9 cellular contexts compared by ENCODE assay signal in genomic region chr16:69073181-69073669, GRCh38. TPM values are rescaled to one million over a fixed set of nuclear protein-coding genes. Genes with fewer than 3 reads are reported as not detected.
DNase-seq lines count a peak whose midpoint lies in the region; ATAC-seq and TF ChIP-seq lines count a peak whose summit lies in the region.
"Had no signal": no experiment of that assay in that cellular context is flagged by ENCODE, and none has a peak within 500 bp of the region (broad histone marks: within the 10 kb centered on the region; RNA-seq: fewer than 3 reads in every experiment).

No MANE protein-coding gene starts in this region.

- H3K27me3 ChIP-seq in NT2/D1 (ENCODE audit: insufficient read depth, insufficient read length), result no peaks in the 10 kb centered on the region
- no peaks in the 10 kb centered on the region for H3K27me3 ChIP-seq in esophagus (ENCODE audit: control insufficient read depth in 1 of 2, insufficient read depth in 2 of 2, low read length in 2 of 2)
- no peaks in the 10 kb centered on the region for H3K27me3 ChIP-seq in effector memory CD4-positive, alpha-beta T cell (replicated peaks; ENCODE audit: control insufficient read depth, insufficient read depth, low read length, poor library complexity, severe bottlenecking)
- H3K27me3 ChIP-seq in body of pancreas, result no peaks in the 10 kb centered on the region

- peaks cover 11% of the 10 kb centered on the region for H3K4me1 ChIP-seq in NT2/D1 (ENCODE audit: insufficient read depth, insufficient read length)
- H3K4me1 ChIP-seq in esophagus (ENCODE audit: control insufficient read depth in 2 of 2, insufficient read depth in 2 of 2, low read length in 1 of 2), result peaks cover 0 to 2% of the 10 kb centered on the region in 2 donors
- H3K4me1 ChIP-seq in effector memory CD4-positive, alpha-beta T cell (ENCODE audit: control insufficient read depth, insufficient read depth, low read length, poor library complexity, severe bottlenecking), result no peaks in the 10 kb centered on the region
- no peaks in the 10 kb centered on the region for H3K4me1 ChIP-seq in body of pancreas

- TF ChIP-seq CTCF in omental fat pad (IDR thresholded peaks at IDR 0.05) (no peak), body of pancreas (IDR thresholded peaks at IDR 0.05) (no peak)

- DNase-seq in EL (peak; percentile 94), NT2/D1 (ENCODE audit: low read depth, low spot score) (no peak), omental fat pad (ENCODE audit: low spot score) (no peak), hippocampal formation (lab: John Stamatoyannopoulos, UW) (no peak), body of pancreas (no peak)
- no peak for DNase-seq in effector memory CD4-positive, alpha-beta T cell
- DNase-seq: activated CD4-positive, alpha-beta T cell treated with anti-CD3 and anti-CD28 coated beads, Interleukin-2, amount 50 U/mL, for 4 hours had no signal

- WGBS in esophagus, 2 donors, result 46 to 60% methylated on average over 8 of the region's 8 CpGs
- 92 to 100% methylated on average over 3 to 8 of the region's 8 CpGs for WGBS in body of pancreas, 2 donors

- H3K36me3 ChIP-seq in NT2/D1 (ENCODE audit: insufficient read depth, insufficient read length, low read length) (no peaks in the 10 kb centered on the region), esophagus (ENCODE audit: control insufficient read depth in 2 of 2, insufficient read depth in 2 of 2, low read length in 1 of 2) (no peaks in the 10 kb centered on the region), body of pancreas (replicated peaks in 1 of 2; ENCODE audit: insufficient read depth in 1 of 2, low read depth in 2 of 2) (no peaks in the 10 kb centered on the region)
- H3K36me3 ChIP-seq in effector memory CD4-positive, alpha-beta T cell (ENCODE audit: control insufficient read depth, insufficient read depth, low read length), result no peaks in the 10 kb centered on the region

- H3K27ac ChIP-seq in esophagus (ENCODE audit: low read depth in 2 of 2, low read length in 1 of 2) (peak overlapping the region; percentile 77 to 84), body of pancreas (no peak overlapping the region)
- H3K27ac ChIP-seq in effector memory CD4-positive, alpha-beta T cell (ENCODE audit: insufficient read depth, low read length, poor library complexity, severe bottlenecking), result no peak overlapping the region

- TF ChIP-seq POLR2A in body of pancreas (IDR thresholded peaks at IDR 0.05), result no peak

- H3K4me3 ChIP-seq in NT2/D1 (ENCODE audit: insufficient read length, low read depth) (no peak overlapping the region), esophagus (ENCODE audit: low read depth in 1 of 2, low read length in 2 of 2) (no peak overlapping the region), body of pancreas (no peak overlapping the region)
- H3K4me3 ChIP-seq in effector memory CD4-positive, alpha-beta T cell (ENCODE audit: insufficient read depth, low read depth, low read length, poor library complexity, severe bottlenecking), result no peak overlapping the region

- intact Hi-C loops in body of pancreas (cut with DNase I), result no loop called here

- H3K9ac ChIP-seq in NT2/D1 (ENCODE audit: insufficient read length, low read depth), result peak overlapping the region; percentile 69

- H3K9me3 ChIP-seq in NT2/D1 (ENCODE audit: insufficient read depth, low read length), result no peaks in the 10 kb centered on the region
- H3K9me3 ChIP-seq in esophagus (ENCODE audit: control insufficient read depth in 2 of 2, insufficient read depth in 1 of 2, low read depth in 1 of 2, low read length in 1 of 2), result no peaks in the 10 kb centered on the region
- H3K9me3 ChIP-seq in effector memory CD4-positive, alpha-beta T cell (ENCODE audit: control insufficient read depth, low read length), result no peaks in the 10 kb centered on the region
- H3K9me3 ChIP-seq in body of pancreas, result no peaks in the 10 kb centered on the region

- ATAC-seq in omental fat pad (ENCODE audit: low FRiP score), result peak; percentile 80
- ATAC-seq in GM21390 (IDR thresholded peaks at IDR 0.05; ENCODE audit: unreplicated experiment), result no peak
- no peak for ATAC-seq in body of pancreas

RNA-seq across cellular contexts. Expression of gene HAS3, which starts 32.2 kb away (rescaled TPM):
- 10 to 100 TPM in 1 of 2 donors, 1 to 10 TPM in 1; 9.3 to 12.0 TPM for polyA plus RNA-seq in esophagus
- total RNA-seq in omental fat pad (1 to 10 TPM in 2 of 4 donors, under 1 TPM in 2; 0.36 to 2.2 (median 1.2) TPM), body of pancreas (under 1 TPM; 0.26 to 0.99 TPM)

RNA-seq across cellular contexts. Expression of gene CHTF8, which starts 59.2 kb away (rescaled TPM):
- 10 to 100 TPM; 18.8 to 43.5 TPM for polyA plus RNA-seq in esophagus
- total RNA-seq in omental fat pad (10 to 100 TPM; 53.7 to 61.3 (median 57.4) TPM), body of pancreas (10 to 100 TPM; 35.3 to 39.4 TPM)

RNA-seq across cellular contexts. Expression of gene UTP4, which starts 59.2 kb away (rescaled TPM):
- 10 to 100 TPM; 15.5 to 29.8 TPM for polyA plus RNA-seq in esophagus
- total RNA-seq in omental fat pad (10 to 100 TPM; 32.9 to 85.7 (median 35.9) TPM), body of pancreas (10 to 100 TPM in 1 of 2 donors, 1 to 10 TPM in 1; 9.2 to 12.2 TPM)

Comparison
In these comparisons a context has a peak if more than half of its experiments do, and no peak if none do; other contexts are left out.
1. H3K27ac ChIP-seq: peak in esophagus (2 of 2); none in effector memory CD4-positive, alpha-beta T cell (single experiment) and body of pancreas (0 of 4).